10 cellular contexts compared by ENCODE assay signal in genomic region chr5:132663771-132664695, GRCh38. TPM values are rescaled to one million over a fixed set of nuclear protein-coding genes. Genes with fewer than 3 reads are reported as not detected.
DNase-seq lines count a peak whose midpoint lies in the region; ATAC-seq lines count a peak whose summit lies in the region.
"Had no signal": no experiment of that assay in that cellular context is flagged by ENCODE, and none has a peak within 500 bp of the region (broad histone marks: within the 10 kb centered on the region; RNA-seq: fewer than 3 reads in every experiment).

No MANE protein-coding gene starts in this region.

- H3K27ac ChIP-seq in SJCRH30, result no peak overlapping the region

- no peaks in the 10 kb centered on the region for H3K27me3 ChIP-seq in SJCRH30

- peak overlapping the region in 5 of 6 donors; percentile 42 to 97 (median 65) for H3K27ac Mint-ChIP-seq in immature natural killer cell

- H3K36me3 Mint-ChIP-seq in immature natural killer cell, result no peaks in the 10 kb centered on the region

- H3K4me1 Mint-ChIP-seq in immature natural killer cell, result peaks cover 8 to 9% of the 10 kb centered on the region in 2 donors

- peak overlapping the region in 3 of 5 donors; percentile 25 to 82 (median 48) for H3K4me3 Mint-ChIP-seq in immature natural killer cell

- H3K9me3 ChIP-seq in SJCRH30 (replicated peaks), result no peaks in the 10 kb centered on the region

- no peaks in the 10 kb centered on the region for H3K36me3 ChIP-seq in SJCRH30

- no peaks in the 10 kb centered on the region for H3K9me3 Mint-ChIP-seq in immature natural killer cell

- no peak overlapping the region for H3K4me3 ChIP-seq in SJCRH30

- H3K4me1 ChIP-seq in SJCRH30, result no peaks in the 10 kb centered on the region; the same call in 1 of the 2 replicates

- peaks cover 0 to 4% (median 2%) of the 10 kb centered on the region in 3 donors for H3K27me3 Mint-ChIP-seq in immature natural killer cell (ENCODE audit: low read depth in 3 of 3)

- ATAC-seq in GM18520 (IDR thresholded peaks at IDR 0.05; ENCODE audit: unreplicated experiment) (peak; percentile 57), GM21528 (IDR thresholded peaks at IDR 0.05; ENCODE audit: low FRiP score, unreplicated experiment) (peak; percentile 30), HG03460 (IDR thresholded peaks at IDR 0.05; ENCODE audit: unreplicated experiment) (peak; percentile 36)

- DNase-seq in immature natural killer cell (peak in 2 of 3 donors; percentile 23 to 69), NCI-H510A (lab: John Stamatoyannopoulos, UW) (no peak), germinal center (ENCODE audit: low spot score) (no peak), middle frontal gyrus (ENCODE audit: extremely low spot score, low spot score) (no peak), SJCRH30 (no peak)
- DNase-seq: NCI-H446 treated with DMSO at 0.1 percent for 48 hours had no signal

RNA-seq across cellular contexts. Expression of gene IL13, which starts 6.1 kb away (rescaled TPM):
- under 1 TPM in 1 of 3 donors, not detected in 2; 0.28 TPM for polyA plus RNA-seq in immature natural killer cell
- not detected in 2 replicates for total RNA-seq in SJCRH30 (2014; rRNA removed; shearing (Covaris generic))

RNA-seq across cellular contexts. Expression of gene IL4, which starts 9.8 kb away (rescaled TPM):
- not detected for polyA plus RNA-seq in immature natural killer cell
- not detected in 2 replicates for total RNA-seq in SJCRH30 (2014; rRNA removed; shearing (Covaris generic))
- total RNA-seq: subcutaneous adipose tissue had no signal

Comparison
In these comparisons a context has a peak if more than half of its experiments do, and no peak if none do; other contexts are left out.
1. DNase-seq: peak in immature natural killer cell (2 of 3); none in NCI-H510A (single experiment), germinal center (single experiment), middle frontal gyrus (single experiment) and SJCRH30 (0 of 2).
2. Peak in every context shown above with its lines, with median percentiles within 50 percentile points of each other: ATAC-seq.